ENCODE assay signal across 1 cellular context in the genomic region with DNA sequence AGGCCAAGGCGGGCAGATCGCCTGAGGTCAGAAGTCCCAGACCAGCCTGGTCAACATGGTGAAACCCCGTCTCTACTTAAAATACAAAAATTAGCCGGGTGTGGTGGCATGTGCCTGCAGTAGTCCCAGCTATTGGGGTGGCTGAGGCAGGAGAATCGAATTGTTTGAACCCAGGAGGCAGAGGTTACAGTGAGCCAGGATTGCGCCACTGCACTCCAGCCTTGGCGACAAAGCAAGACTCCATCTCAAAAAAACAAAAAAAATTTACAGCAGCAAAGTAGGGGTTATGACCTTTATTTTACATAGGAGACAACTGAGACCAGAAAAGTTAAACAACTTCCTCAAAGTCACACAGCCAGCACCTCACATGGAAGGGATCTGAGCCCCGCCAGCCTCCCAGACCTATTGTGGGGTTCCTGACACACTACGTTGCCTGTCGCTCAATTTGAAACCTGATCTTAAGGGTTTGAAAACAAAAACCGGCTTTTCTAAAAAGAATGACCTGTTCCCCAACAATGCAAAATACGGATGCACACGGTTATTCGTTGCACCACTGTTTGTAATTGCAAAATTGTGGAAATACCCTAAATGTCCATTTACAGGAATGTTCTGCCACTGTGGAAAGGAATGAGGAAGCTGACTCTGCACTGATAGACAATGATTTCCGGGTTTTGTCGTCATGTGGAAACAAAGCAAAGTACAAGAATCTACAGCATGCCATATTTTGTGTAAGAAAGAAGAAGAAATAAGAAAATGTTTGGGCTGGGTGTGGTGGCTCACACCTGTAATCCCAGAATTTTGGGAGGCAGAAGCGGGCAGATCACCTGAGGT.
A peak's percentile ranks its signal among the peaks of the same experiment; 100 is the strongest.
TF ChIP-seq lines count a peak whose summit lies in the region.

No MANE protein-coding gene starts in this region.

TF ChIP-seq in HepG2, 621 proteins besides CTCF, POLR2A, EP300 and RAD21 (continued from another document and continues in another):
- TF ChIP-seq, protein P1, sequence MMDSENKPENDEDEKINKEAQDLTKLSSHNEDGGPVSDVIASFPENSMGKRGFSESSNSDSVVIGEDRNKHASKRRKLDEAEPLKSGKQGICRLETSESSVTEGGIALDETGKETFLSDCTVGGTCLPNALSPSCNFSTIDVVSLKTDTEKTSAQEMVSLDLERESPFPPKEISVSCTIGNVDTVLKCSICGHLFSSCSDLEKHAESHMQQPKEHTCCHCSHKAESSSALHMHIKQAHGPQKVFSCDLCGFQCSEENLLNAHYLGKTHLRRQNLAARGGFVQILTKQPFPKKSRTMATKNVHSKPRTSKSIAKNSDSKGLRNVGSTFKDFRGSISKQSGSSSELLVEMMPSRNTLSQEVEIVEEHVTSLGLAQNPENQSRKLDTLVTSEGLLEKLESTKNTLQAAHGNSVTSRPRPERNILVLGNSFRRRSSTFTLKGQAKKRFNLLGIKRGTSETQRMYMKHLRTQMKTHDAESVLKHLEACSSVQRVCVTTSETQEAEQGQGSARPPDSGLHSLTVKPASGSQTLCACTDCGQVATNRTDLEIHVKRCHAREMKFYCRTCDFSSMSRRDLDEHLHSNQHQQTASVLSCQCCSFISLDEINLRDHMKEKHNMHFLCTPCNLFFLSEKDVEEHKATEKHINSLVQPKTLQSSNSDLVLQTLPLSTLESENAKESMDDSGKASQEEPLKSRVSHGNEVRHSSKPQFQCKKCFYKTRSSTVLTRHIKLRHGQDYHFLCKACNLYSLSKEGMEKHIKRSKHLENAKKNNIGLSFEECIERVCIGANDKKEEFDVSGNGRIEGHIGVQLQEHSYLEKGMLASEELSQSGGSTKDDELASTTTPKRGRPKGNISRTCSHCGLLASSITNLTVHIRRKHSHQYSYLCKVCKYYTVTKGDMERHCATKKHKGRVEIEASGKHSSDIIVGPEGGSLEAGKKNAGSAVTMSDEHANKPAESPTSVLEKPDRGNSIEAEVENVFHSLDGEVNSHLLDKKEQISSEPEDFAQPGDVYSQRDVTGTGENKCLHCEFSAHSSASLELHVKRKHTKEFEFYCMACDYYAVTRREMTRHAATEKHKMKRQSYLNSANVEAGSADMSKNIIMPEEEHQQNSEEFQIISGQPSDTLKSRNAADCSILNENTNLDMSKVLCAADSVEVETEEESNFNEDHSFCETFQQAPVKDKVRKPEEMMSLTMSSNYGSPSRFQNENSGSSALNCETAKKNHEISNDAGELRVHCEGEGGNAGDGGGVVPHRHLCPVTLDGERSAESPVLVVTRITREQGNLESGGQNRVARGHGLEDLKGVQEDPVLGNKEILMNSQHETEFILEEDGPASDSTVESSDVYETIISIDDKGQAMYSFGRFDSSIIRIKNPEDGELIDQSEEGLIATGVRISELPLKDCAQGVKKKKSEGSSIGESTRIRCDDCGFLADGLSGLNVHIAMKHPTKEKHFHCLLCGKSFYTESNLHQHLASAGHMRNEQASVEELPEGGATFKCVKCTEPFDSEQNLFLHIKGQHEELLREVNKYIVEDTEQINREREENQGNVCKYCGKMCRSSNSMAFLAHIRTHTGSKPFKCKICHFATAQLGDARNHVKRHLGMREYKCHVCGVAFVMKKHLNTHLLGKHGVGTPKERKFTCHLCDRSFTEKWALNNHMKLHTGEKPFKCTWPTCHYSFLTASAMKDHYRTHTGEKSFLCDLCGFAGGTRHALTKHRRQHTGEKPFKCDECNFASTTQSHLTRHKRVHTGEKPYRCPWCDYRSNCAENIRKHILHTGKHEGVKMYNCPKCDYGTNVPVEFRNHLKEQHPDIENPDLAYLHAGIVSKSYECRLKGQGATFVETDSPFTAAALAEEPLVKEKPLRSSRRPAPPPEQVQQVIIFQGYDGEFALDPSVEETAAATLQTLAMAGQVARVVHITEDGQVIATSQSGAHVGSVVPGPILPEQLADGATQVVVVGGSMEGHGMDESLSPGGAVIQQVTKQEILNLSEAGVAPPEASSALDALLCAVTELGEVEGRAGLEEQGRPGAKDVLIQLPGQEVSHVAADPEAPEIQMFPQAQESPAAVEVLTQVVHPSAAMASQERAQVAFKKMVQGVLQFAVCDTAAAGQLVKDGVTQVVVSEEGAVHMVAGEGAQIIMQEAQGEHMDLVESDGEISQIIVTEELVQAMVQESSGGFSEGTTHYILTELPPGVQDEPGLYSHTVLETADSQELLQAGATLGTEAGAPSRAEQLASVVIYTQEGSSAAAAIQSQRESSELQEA (CRISPR knock-in tag; IDR thresholded peaks at IDR 0.05; ENCODE audit: not compliant biosample characterization), result no peak
- TF ChIP-seq ZNF367 (CRISPR knock-in tag; IDR thresholded peaks at IDR 0.05; ENCODE audit: borderline replicate concordance) (no peak), ZNF567 (CRISPR knock-in tag; IDR thresholded peaks at IDR 0.05; ENCODE audit: borderline replicate concordance) (peak; percentile 25; the same call in 1 of the 2 replicates), ZBTB3 (CRISPR knock-in tag; IDR thresholded peaks at IDR 0.05; ENCODE audit: borderline replicate concordance, low read depth) (no peak), ZNF124 (CRISPR knock-in tag; IDR thresholded peaks at IDR 0.05) (peak; percentile 66), WIZ (CRISPR knock-in tag; IDR thresholded peaks at IDR 0.05) (no peak), JUND (CRISPR knock-in tag; IDR thresholded peaks at IDR 0.05) (peak; percentile 84), SMAD9 (CRISPR knock-in tag; IDR thresholded peaks at IDR 0.05) (0 out of 2 replicates have a peak, but pooled peaks have one; percentile 9), HNRNPK (IDR thresholded peaks at IDR 0.05; ENCODE audit: low read depth, low read length, poor library complexity, severe bottlenecking) (no peak), ATF6 (CRISPR knock-in tag; conservative IDR thresholded peaks at IDR 0.05) (no peak), IRX3 (CRISPR knock-in tag; IDR thresholded peaks at IDR 0.05; ENCODE audit: borderline replicate concordance, low read depth) (no peak), U2AF1 (optimal IDR thresholded peaks at IDR 0.05; ENCODE audit: low read depth, low read length) (no peak), HIVEP1 (CRISPR knock-in tag; IDR thresholded peaks at IDR 0.05) (no peak), GTF2F1 (IDR thresholded peaks at IDR 0.05; ENCODE audit: low read length) (no peak), NFKB2 (CRISPR knock-in tag; IDR thresholded peaks at IDR 0.05; ENCODE audit: borderline replicate concordance) (no peak), SAFB2 (CRISPR knock-in tag; IDR thresholded peaks at IDR 0.05; ENCODE audit: borderline replicate concordance, low read depth) (no peak), ZFP37 (CRISPR knock-in tag; IDR thresholded peaks at IDR 0.05; ENCODE audit: borderline replicate concordance) (no peak), ZFP82 (CRISPR knock-in tag; IDR thresholded peaks at IDR 0.05; ENCODE audit: borderline replicate concordance) (no peak), HDAC1 (CRISPR knock-in tag; IDR thresholded peaks at IDR 0.05) (peak; percentile 54), HMG20A (CRISPR knock-in tag; IDR thresholded peaks at IDR 0.05; ENCODE audit: borderline replicate concordance) (peak; percentile 86), ZNF839 (CRISPR knock-in tag; IDR thresholded peaks at IDR 0.05; ENCODE audit: borderline replicate concordance) (peak; percentile 62; the same call in 1 of the 2 replicates), BRCA1 (CRISPR knock-in tag; IDR thresholded peaks at IDR 0.05) (no peak), ZNF790 (CRISPR knock-in tag; IDR thresholded peaks at IDR 0.05; ENCODE audit: borderline replicate concordance) (no peak), TAF15 (IDR thresholded peaks at IDR 0.05; ENCODE audit: low read depth, low read length, poor library complexity, severe bottlenecking) (no peak)
- TF ChIP-seq, protein P2, sequence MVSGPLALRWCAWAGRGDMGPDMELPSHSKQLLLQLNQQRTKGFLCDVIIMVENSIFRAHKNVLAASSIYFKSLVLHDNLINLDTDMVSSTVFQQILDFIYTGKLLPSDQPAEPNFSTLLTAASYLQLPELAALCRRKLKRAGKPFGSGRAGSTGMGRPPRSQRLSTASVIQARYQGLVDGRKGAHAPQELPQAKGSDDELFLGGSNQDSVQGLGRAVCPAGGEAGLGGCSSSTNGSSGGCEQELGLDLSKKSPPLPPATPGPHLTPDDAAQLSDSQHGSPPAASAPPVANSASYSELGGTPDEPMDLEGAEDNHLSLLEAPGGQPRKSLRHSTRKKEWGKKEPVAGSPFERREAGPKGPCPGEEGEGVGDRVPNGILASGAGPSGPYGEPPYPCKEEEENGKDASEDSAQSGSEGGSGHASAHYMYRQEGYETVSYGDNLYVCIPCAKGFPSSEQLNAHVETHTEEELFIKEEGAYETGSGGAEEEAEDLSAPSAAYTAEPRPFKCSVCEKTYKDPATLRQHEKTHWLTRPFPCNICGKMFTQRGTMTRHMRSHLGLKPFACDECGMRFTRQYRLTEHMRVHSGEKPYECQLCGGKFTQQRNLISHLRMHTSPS (CRISPR knock-in tag; IDR thresholded peaks at IDR 0.05; ENCODE audit: low read depth), result no peak
- TF ChIP-seq, protein P3, sequence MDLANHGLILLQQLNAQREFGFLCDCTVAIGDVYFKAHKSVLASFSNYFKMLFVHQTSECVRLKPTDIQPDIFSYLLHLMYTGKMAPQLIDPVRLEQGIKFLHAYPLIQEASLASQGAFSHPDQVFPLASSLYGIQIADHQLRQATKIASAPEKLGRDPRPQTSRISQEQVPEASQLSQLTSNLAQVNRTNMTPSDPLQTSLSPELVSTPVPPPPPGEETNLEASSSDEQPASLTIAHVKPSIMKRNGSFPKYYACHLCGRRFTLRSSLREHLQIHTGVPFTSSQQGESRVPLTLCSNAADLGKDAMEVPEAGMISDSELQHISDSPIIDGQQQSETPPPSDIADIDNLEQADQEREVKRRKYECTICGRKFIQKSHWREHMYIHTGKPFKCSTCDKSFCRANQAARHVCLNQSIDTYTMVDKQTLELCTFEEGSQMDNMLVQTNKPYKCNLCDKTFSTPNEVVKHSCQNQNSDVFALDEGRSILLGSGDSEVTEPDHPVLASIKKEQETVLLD (CRISPR knock-in tag; IDR thresholded peaks at IDR 0.05; ENCODE audit: low read depth), result peak; percentile 36; the same call in 1 of the 2 replicates
- TF ChIP-seq, protein P4, sequence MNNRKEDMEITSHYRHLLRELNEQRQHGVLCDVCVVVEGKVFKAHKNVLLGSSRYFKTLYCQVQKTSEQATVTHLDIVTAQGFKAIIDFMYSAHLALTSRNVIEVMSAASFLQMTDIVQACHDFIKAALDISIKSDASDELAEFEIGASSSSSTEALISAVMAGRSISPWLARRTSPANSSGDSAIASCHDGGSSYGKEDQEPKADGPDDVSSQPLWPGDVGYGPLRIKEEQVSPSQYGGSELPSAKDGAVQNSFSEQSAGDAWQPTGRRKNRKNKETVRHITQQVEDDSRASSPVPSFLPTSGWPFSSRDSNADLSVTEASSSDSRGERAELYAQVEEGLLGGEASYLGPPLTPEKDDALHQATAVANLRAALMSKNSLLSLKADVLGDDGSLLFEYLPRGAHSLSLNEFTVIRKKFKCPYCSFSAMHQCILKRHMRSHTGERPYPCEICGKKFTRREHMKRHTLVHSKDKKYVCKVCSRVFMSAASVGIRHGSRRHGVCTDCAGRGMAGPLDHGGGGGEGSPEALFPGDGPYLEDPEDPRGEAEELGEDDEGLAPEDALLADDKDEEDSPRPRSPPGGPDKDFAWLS (CRISPR knock-in tag; IDR thresholded peaks at IDR 0.05; ENCODE audit: borderline replicate concordance), result no peak
- TF ChIP-seq, protein P5, sequence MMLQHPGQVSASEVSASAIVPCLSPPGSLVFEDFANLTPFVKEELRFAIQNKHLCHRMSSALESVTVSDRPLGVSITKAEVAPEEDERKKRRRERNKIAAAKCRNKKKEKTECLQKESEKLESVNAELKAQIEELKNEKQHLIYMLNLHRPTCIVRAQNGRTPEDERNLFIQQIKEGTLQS (CRISPR knock-in tag; IDR thresholded peaks at IDR 0.05), result peak; percentile 94
- TF ChIP-seq, protein P6, sequence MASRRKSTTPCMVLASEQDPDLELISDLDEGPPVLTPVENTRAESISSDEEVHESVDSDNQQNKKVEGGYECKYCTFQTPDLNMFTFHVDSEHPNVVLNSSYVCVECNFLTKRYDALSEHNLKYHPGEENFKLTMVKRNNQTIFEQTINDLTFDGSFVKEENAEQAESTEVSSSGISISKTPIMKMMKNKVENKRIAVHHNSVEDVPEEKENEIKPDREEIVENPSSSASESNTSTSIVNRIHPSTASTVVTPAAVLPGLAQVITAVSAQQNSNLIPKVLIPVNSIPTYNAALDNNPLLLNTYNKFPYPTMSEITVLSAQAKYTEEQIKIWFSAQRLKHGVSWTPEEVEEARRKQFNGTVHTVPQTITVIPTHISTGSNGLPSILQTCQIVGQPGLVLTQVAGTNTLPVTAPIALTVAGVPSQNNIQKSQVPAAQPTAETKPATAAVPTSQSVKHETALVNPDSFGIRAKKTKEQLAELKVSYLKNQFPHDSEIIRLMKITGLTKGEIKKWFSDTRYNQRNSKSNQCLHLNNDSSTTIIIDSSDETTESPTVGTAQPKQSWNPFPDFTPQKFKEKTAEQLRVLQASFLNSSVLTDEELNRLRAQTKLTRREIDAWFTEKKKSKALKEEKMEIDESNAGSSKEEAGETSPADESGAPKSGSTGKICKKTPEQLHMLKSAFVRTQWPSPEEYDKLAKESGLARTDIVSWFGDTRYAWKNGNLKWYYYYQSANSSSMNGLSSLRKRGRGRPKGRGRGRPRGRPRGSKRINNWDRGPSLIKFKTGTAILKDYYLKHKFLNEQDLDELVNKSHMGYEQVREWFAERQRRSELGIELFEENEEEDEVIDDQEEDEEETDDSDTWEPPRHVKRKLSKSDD (CRISPR knock-in tag; IDR thresholded peaks at IDR 0.05; ENCODE audit: low read depth), result no peak
